In genomic region chr15:73866481-73866880, GRCh38 we compare ENCODE assay signal across 28 cellular contexts. TPM values are rescaled to one million over a fixed set of nuclear protein-coding genes. Genes with fewer than 3 reads are reported as not detected.
"Had no signal": no experiment of that assay in that cellular context is flagged by ENCODE, and none has a peak within 500 bp of the region (broad histone marks: within the 10 kb centered on the region; RNA-seq: fewer than 3 reads in every experiment).

No MANE protein-coding gene starts in this region.

- H3K9me3 Mint-ChIP-seq: stimulated activated naive CD8-positive, alpha-beta T cell treated with anti-CD3 and anti-CD28 coated beads, Interleukin-15, amount 100 ng/mL, for 72 hours had no signal

- DNase-seq: dorsolateral prefrontal cortex; effector CD8-positive, alpha-beta T cell; foreskin melanocyte; heart left ventricle; hypothalamus; kidney glomerular epithelial cell; left lung; naive B cell; psoas muscle; retina; sigmoid colon; stimulated activated CD4-positive, alpha-beta T cell treated with anti-CD3 and anti-CD28 coated beads, Interleukin-2, amount 100 ng/mL, for 24 hours; stimulated activated CD4-positive, alpha-beta T cell treated with anti-CD3 and anti-CD28 coated beads, Interleukin-4, amount 100 ng/mL, for 4 hours; stimulated activated naive B cell treated with anti-CD40 and anti-IgM and Interleukin-4, amounts not matched to agents 10 μg/mL and 1 μg/mL and 100 μg/mL, for 72 hours; stimulated activated naive CD8-positive, alpha-beta T cell treated with anti-CD3 and anti-CD28 coated beads, Interleukin-15, amount 100 ng/mL, for 72 hours; substantia nigra; transverse colon had no signal

- H3K36me3 Mint-ChIP-seq: stimulated activated naive B cell treated with anti-CD40 and anti-IgM and Interleukin-4, amounts not matched to agents 10 μg/mL and 1 μg/mL and 100 μg/mL, for 72 hours had no signal

- H3K4me1 Mint-ChIP-seq: naive B cell; nephron; stimulated activated naive B cell treated with anti-CD40 and anti-IgM and Interleukin-4, amounts not matched to agents 10 μg/mL and 1 μg/mL and 100 μg/mL, for 72 hours had no signal

- H3K9me3 ChIP-seq: neutrophil, psoas muscle, sigmoid colon, thoracic aorta, transverse colon had no signal

- H3K4me3 Mint-ChIP-seq: naive B cell; nephron; stimulated activated naive B cell treated with anti-CD40 and anti-IgM and Interleukin-4, amounts not matched to agents 10 μg/mL and 1 μg/mL and 100 μg/mL, for 72 hours; stimulated activated naive CD8-positive, alpha-beta T cell treated with anti-CD3 and anti-CD28 coated beads, Interleukin-15, amount 100 ng/mL, for 72 hours had no signal

- H3K4me1 ChIP-seq: left lung, psoas muscle, sigmoid colon, transverse colon had no signal

- H3K27ac Mint-ChIP-seq: naive B cell; nephron; stimulated activated naive B cell treated with anti-CD40 and anti-IgM and Interleukin-4, amounts not matched to agents 10 μg/mL and 1 μg/mL and 100 μg/mL, for 72 hours; stimulated activated naive CD8-positive, alpha-beta T cell treated with anti-CD3 and anti-CD28 coated beads, Interleukin-15, amount 100 ng/mL, for 72 hours had no signal

- ATAC-seq: left lung; stimulated activated naive B cell treated with anti-CD40 and anti-IgM and Interleukin-4, amounts not matched to agents 10 μg/mL and 1 μg/mL and 100 μg/mL, for 72 hours; stimulated activated naive CD8-positive, alpha-beta T cell treated with anti-CD3 and anti-CD28 coated beads, Interleukin-15, amount 100 ng/mL, for 72 hours had no signal

- H3K27ac ChIP-seq: coronary artery, dorsolateral prefrontal cortex, left lung, neutrophil, psoas muscle, sigmoid colon, skin epidermis, thoracic aorta, transverse colon had no signal

- H3K36me3 ChIP-seq: heart left ventricle, left lung, neutrophil, sigmoid colon, thoracic aorta, transverse colon had no signal

- H3K4me3 ChIP-seq: coronary artery, dorsolateral prefrontal cortex, heart left ventricle, left lung, psoas muscle, sigmoid colon, skin epidermis, thoracic aorta, transverse colon had no signal

- FAIRE-seq: islet of Langerhans had no signal

RNA-seq across cellular contexts. Expression of gene TBC1D21, which starts 6.9 kb away (rescaled TPM):
- total RNA-seq: cerebellum, heart left ventricle, left lung, lung microvascular endothelial cell, osteoblast, psoas muscle, sigmoid colon, thoracic aorta, transverse colon, urinary bladder had no signal
- polyA plus RNA-seq: esophagus, heart left ventricle, psoas muscle, sigmoid colon, urinary bladder had no signal
